Comparison of ENCODE assay signal across 16 cellular contexts in genomic region chr12:98274430-98275130, GRCh38.
DNase-seq lines count a peak whose midpoint lies in the region; ATAC-seq lines count a peak whose summit lies in the region.
"Had no signal": no experiment of that assay in that cellular context is flagged by ENCODE, and none has a peak within 500 bp of the region (broad histone marks: within the 10 kb centered on the region; RNA-seq: fewer than 3 reads in every experiment).

No MANE protein-coding gene starts in this region.

- peak overlapping the region in 8 of 11 experiments; percentile 1 to 65 (median 50); a peak in 11 of 22 replicates for H3K27ac ChIP-seq in BLaER1 treated with 17β-estradiol and CSF1 and Interleukin-3, amounts not matched to agents 10 nM and 100 nM
- no peak overlapping the region for H3K27ac ChIP-seq in Karpas-422 (ENCODE audit: low read length)
- H3K27ac ChIP-seq: epithelial cell of prostate, SK-N-MC had no signal

- no peak overlapping the region for H3K4me3 Mint-ChIP-seq in activated T-cell treated with anti-CD3 and anti-CD28 coated beads, Interleukin-2, amount 50 U/mL, for 24 hours
- H3K4me3 Mint-ChIP-seq: naive B cell; stimulated activated naive CD8-positive, alpha-beta T cell treated with anti-CD3 and anti-CD28 coated beads, Interleukin-15, Interleukin-2, amounts not matched to agents 100 ng/mL and 50 ng/mL, for 24 hours had no signal

- peak overlapping the region; percentile 61 to 81 (median 72) for H3K4me2 ChIP-seq in BLaER1 treated with 17β-estradiol and CSF1 and Interleukin-3, amounts not matched to agents 10 nM and 100 nM
- H3K4me2 ChIP-seq in Karpas-422 (ENCODE audit: low read depth, low read length, poor library complexity, severe bottlenecking): no peak overlapping the region

- H3K9me2 ChIP-seq in Karpas-422 (replicated peaks; ENCODE audit: insufficient read depth, low read length): no peaks in the 10 kb centered on the region

- no peaks in the 10 kb centered on the region for H3K79me2 ChIP-seq in Karpas-422 (ENCODE audit: low read length)

- no peak for DNase-seq in Karpas-422
- DNase-seq in LoVo (ENCODE audit: low spot score): no peak
- DNase-seq in activated T-cell treated with anti-CD3 and anti-CD28 coated beads, Interleukin-2, amount 50 U/mL, for 24 hours: no peak
- no peak for DNase-seq in NCI-H128 (lab: John Stamatoyannopoulos, UW; ENCODE audit: unreplicated experiment)
- DNase-seq: ACHN; activated CD8-positive, alpha-beta memory T cell treated with anti-CD3 and anti-CD28 coated beads for 24 hours; GDM1; naive B cell; NCI-H2171 had no signal

- H3K36me3 ChIP-seq in BLaER1 treated with 17β-estradiol and CSF1 and Interleukin-3, amounts not matched to agents 10 nM and 100 nM: no peaks in the 10 kb centered on the region
- H3K36me3 ChIP-seq in Karpas-422 (ENCODE audit: insufficient read depth, low read length): no peaks in the 10 kb centered on the region

- H3K4me3 ChIP-seq in BLaER1 treated with 17β-estradiol and CSF1 and Interleukin-3, amounts not matched to agents 10 nM and 100 nM: peak overlapping the region in 1 of 10 experiments; percentile 2; a peak in 2 of 20 replicates
- H3K4me3 ChIP-seq in Karpas-422 (ENCODE audit: low read length): no peak overlapping the region
- H3K4me3 ChIP-seq: SK-N-MC had no signal

- peaks cover 10% of the 10 kb centered on the region for H3K27me3 Mint-ChIP-seq in activated T-cell treated with anti-CD3 and anti-CD28 coated beads, Interleukin-2, amount 50 U/mL, for 24 hours

- H3K9ac ChIP-seq in BLaER1 treated with 17β-estradiol and CSF1 and Interleukin-3, amounts not matched to agents 10 nM and 100 nM: peak overlapping the region in 3 of 11 experiments; percentile 19 to 31 (median 29); a peak in 3 of 22 replicates
- no peak overlapping the region for H3K9ac ChIP-seq in Karpas-422 (ENCODE audit: low read length)

- ATAC-seq in GM19043 (IDR thresholded peaks at IDR 0.05; ENCODE audit: low read depth, unreplicated experiment): peak; percentile 96
- ATAC-seq in HG02610 (IDR thresholded peaks at IDR 0.05; ENCODE audit: unreplicated experiment): peak; percentile 97
- ATAC-seq in HG03432 (IDR thresholded peaks at IDR 0.05; ENCODE audit: unreplicated experiment): peak; percentile 98

- H3K9me3 Mint-ChIP-seq in activated T-cell treated with anti-CD3 and anti-CD28 coated beads, Interleukin-2, amount 50 U/mL, for 24 hours: no peaks in the 10 kb centered on the region
- H3K9me3 Mint-ChIP-seq: stimulated activated naive CD8-positive, alpha-beta T cell treated with anti-CD3 and anti-CD28 coated beads, Interleukin-15, Interleukin-2, amounts not matched to agents 100 ng/mL and 50 ng/mL, for 24 hours had no signal

- peaks cover 7 to 23% (median 12%) of the 10 kb centered on the region in 11 experiments; a peak in 17 of 22 replicates for H3K9me3 ChIP-seq in BLaER1 treated with 17β-estradiol and CSF1 and Interleukin-3, amounts not matched to agents 10 nM and 100 nM (replicated peaks in 1 of 11)
- H3K9me3 ChIP-seq in Karpas-422 (ENCODE audit: low read length): no peaks in the 10 kb centered on the region

- H3K27me3 ChIP-seq in BLaER1 treated with 17β-estradiol and CSF1 and Interleukin-3, amounts not matched to agents 10 nM and 100 nM: no peaks in the 10 kb centered on the region
- no peaks in the 10 kb centered on the region for H3K27me3 ChIP-seq in Karpas-422 (ENCODE audit: low read length)

- no peaks in the 10 kb centered on the region for H3K4me1 Mint-ChIP-seq in activated T-cell treated with anti-CD3 and anti-CD28 coated beads, Interleukin-2, amount 50 U/mL, for 24 hours (ENCODE audit: low read depth)

- no peak overlapping the region for H2AFZ ChIP-seq in Karpas-422 (ENCODE audit: low read length)

- no peaks in the 10 kb centered on the region for H4K20me1 ChIP-seq in BLaER1 treated with 17β-estradiol and CSF1 and Interleukin-3, amounts not matched to agents 10 nM and 100 nM
- no peaks in the 10 kb centered on the region for H4K20me1 ChIP-seq in Karpas-422 (ENCODE audit: insufficient read depth, low read depth, low read length)

- no peak overlapping the region for H3K27ac Mint-ChIP-seq in activated T-cell treated with anti-CD3 and anti-CD28 coated beads, Interleukin-2, amount 50 U/mL, for 24 hours
- H3K27ac Mint-ChIP-seq: naive B cell; stimulated activated naive CD8-positive, alpha-beta T cell treated with anti-CD3 and anti-CD28 coated beads, Interleukin-15, Interleukin-2, amounts not matched to agents 100 ng/mL and 50 ng/mL, for 24 hours had no signal

- peaks cover 15 to 27% (median 20%) of the 10 kb centered on the region in 10 experiments for H3K4me1 ChIP-seq in BLaER1 treated with 17β-estradiol and CSF1 and Interleukin-3, amounts not matched to agents 10 nM and 100 nM
- H3K4me1 ChIP-seq in Karpas-422 (ENCODE audit: low read length): no peaks in the 10 kb centered on the region

- no peaks in the 10 kb centered on the region for H3K36me3 Mint-ChIP-seq in activated T-cell treated with anti-CD3 and anti-CD28 coated beads, Interleukin-2, amount 50 U/mL, for 24 hours (ENCODE audit: low read depth)
- H3K36me3 Mint-ChIP-seq: naive B cell had no signal
